ENCODE assay signal across 1 cellular context in genomic region chr12:54471793-54472192, GRCh38.
TF ChIP-seq lines count a peak whose summit lies in the region.

No MANE protein-coding gene starts in this region.

TF ChIP-seq in HCT116, 20 proteins besides CTCF, POLR2A, EP300 and RAD21:
- TF ChIP-seq SRF (IDR thresholded peaks at IDR 0.05; ENCODE audit: low read depth) (no peak), POLR2AphosphoS5 (IDR thresholded peaks at IDR 0.05; ENCODE audit: low read depth, low read length) (no peak), TCF7L2 (IDR thresholded peaks at IDR 0.05; ENCODE audit: borderline replicate concordance, extremely low read depth, insufficient read depth, insufficient read length) (no peak), CEBPB (IDR thresholded peaks at IDR 0.05; ENCODE audit: low read depth) (no peak), CBX3 (IDR thresholded peaks at IDR 0.05; ENCODE audit: low read depth) (no peak)
TF ChIP-seq in HCT116: peak in this region for 0.
